1 cellular context compared by ENCODE assay signal in the genomic region with DNA sequence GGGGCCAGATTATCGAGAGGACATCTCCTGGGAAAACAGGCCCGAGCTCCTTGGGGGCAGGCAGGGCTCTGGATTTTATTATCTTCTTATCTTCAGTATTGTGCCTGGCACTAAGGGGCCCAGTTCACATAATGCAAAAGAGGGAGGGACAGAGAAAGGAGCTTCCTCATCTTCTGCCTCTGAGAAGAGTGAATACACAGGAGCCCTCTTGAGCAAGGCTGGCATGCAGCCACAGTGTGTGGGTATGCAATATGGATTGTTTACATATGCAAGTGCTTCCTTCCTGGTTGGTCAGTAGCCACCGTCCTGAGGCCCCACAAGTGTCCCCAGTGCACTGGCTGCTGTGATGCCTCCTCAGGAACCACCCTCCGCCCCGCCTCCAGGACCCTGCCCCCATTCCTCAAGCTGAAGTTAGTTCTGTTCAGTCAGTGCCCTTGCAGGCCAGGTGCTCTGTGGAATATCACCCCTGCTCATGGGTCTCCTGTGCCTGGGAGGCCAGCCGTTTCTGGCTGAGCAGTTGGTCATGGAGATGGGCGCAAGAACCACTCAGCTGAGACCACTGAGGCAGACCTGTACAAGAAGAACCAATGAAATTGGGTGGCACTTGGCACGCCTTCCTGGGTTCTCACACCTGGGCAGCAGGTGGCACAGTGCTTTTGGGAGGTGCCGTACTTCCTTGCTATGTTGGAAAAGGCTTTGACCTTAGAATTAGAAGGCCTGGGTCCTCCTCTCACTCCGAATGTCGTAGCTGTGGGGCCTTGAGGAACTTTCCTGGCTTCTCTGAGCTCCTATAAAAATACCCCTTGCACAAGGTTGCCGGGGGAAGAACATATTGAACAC.
A peak's percentile ranks its signal among the peaks of the same experiment; 100 is the strongest.
TF ChIP-seq lines count a peak whose summit lies in the region.

No MANE protein-coding gene starts in this region.

TF ChIP-seq in IMR-90, 13 proteins besides CTCF, POLR2A, EP300 and RAD21:
- TF ChIP-seq NFE2L2 (IDR thresholded peaks at IDR 0.05; ENCODE audit: low read depth, low read length) (no peak), MXI1 (IDR thresholded peaks at IDR 0.05; ENCODE audit: borderline replicate concordance, low read depth, low read length) (no peak), RCOR1 (IDR thresholded peaks at IDR 0.05; ENCODE audit: insufficient replicate concordance, low read length) (no peak), FOS (IDR thresholded peaks at IDR 0.05; ENCODE audit: low read depth, low read length) (no peak), MAZ (IDR thresholded peaks at IDR 0.05; ENCODE audit: borderline replicate concordance, low read depth, low read length) (no peak), CEBPB (IDR thresholded peaks at IDR 0.05; ENCODE audit: low read depth, low read length) (peak; percentile 78; the same call in 1 of the 2 replicates), SMC3 (IDR thresholded peaks at IDR 0.05; ENCODE audit: low read depth, low read length) (no peak), RFX5 (IDR thresholded peaks at IDR 0.05; ENCODE audit: low read depth, low read length) (no peak)
